ENCODE assay signal across 8 cellular contexts in genomic region chr7:133253522-133253882, GRCh38. TPM values are rescaled to one million over a fixed set of nuclear protein-coding genes. Genes with fewer than 3 reads are reported as not detected.
DNase-seq lines count a peak whose midpoint lies in the region; ATAC-seq lines count a peak whose summit lies in the region.

No MANE protein-coding gene starts in this region.

- intact Hi-C loops in aorta (cut with DNase I) = loop anchor here (5.0 to 10.0 kb wide), 3 partner anchors 111 to 169 kb away; partner anchors contain the start of gene CHCHD3 (in 1 of the 2)

- H3K36me3 ChIP-seq in SJCRH30 (no peaks in the 10 kb centered on the region), duodenal mucosa (ENCODE audit: control insufficient read depth in 1 of 2, insufficient read depth in 2 of 2, low read length in 2 of 2) (no peaks in the 10 kb centered on the region), aorta (ENCODE audit: control insufficient read depth in 1 of 2, insufficient read depth in 2 of 2, low read length in 1 of 2) (no peaks in the 10 kb centered on the region)

- H3K4me1 ChIP-seq in SJCRH30 = 0 out of 2 replicates have a peak, but pooled peaks cover 2% of the 10 kb centered on the region
- peaks cover 0 to 14% of the 10 kb centered on the region in 2 donors for H3K4me1 ChIP-seq in duodenal mucosa (ENCODE audit: control insufficient read depth in 1 of 2, insufficient read depth in 2 of 2, low read length in 2 of 2)
- H3K4me1 ChIP-seq in aorta (ENCODE audit: control insufficient read depth in 1 of 2, insufficient read depth in 2 of 2, low read length in 2 of 2) = no peaks in the 10 kb centered on the region

- ATAC-seq in GM19455 (IDR thresholded peaks at IDR 0.05; ENCODE audit: unreplicated experiment) (peak; percentile 7), aorta (ENCODE audit: low FRiP score) (no peak), HG02840 (IDR thresholded peaks at IDR 0.05; ENCODE audit: low FRiP score, unreplicated experiment) (no peak), GM19023 (IDR thresholded peaks at IDR 0.05; ENCODE audit: unreplicated experiment) (no peak)

- no peaks in the 10 kb centered on the region for H3K27me3 ChIP-seq in SJCRH30
- no peaks in the 10 kb centered on the region for H3K27me3 ChIP-seq in duodenal mucosa (ENCODE audit: control insufficient read depth in 1 of 2, insufficient read depth in 2 of 2, low read length in 2 of 2)
- H3K27me3 ChIP-seq in aorta (ENCODE audit: control insufficient read depth in 1 of 2, insufficient read depth in 2 of 2, low read length in 1 of 2) = no peaks in the 10 kb centered on the region

- H3K9me3 ChIP-seq in SJCRH30 (replicated peaks) (0 out of 2 replicates have a peak, but pooled peaks cover 5% of the 10 kb centered on the region), duodenal mucosa (ENCODE audit: control insufficient read depth in 1 of 2, low read length in 2 of 2) (peaks cover 0 to 5% of the 10 kb centered on the region in 2 donors), aorta (ENCODE audit: control insufficient read depth, low read length) (no peaks in the 10 kb centered on the region)

- in situ Hi-C loops in ACHN (cut with HindIII; ENCODE audit: low pct_ligation_motif_present, low pct_unique_long_range_greater_than_20kb, low sequenced_read_pairs) = no loop called here

- DNase-seq in ACHN (peak; percentile 41), SJCRH30 (peak; percentile 21 to 48), mucosa of gallbladder (ENCODE audit: low spot score) (peak; percentile 10), aorta (no peak)

- WGBS in aorta, 2 donors = 5 to 6% methylated on average over 7 of the region's 7 CpGs

- peak overlapping the region; percentile 75 for H3K4me3 ChIP-seq in SJCRH30
- peak overlapping the region; percentile 82 to 85 for H3K4me3 ChIP-seq in duodenal mucosa (ENCODE audit: low read depth in 1 of 2, low read length in 2 of 2)
- H3K4me3 ChIP-seq in aorta (ENCODE audit: low read length in 2 of 2) = peak overlapping the region; percentile 64 to 93

- H3K9ac ChIP-seq in duodenal mucosa (ENCODE audit: low read depth in 1 of 2, low read length in 2 of 2) = peak overlapping the region; percentile 61 to 92

- H3K27ac ChIP-seq in SJCRH30 (peak overlapping the region; percentile 77), duodenal mucosa (ENCODE audit: low read depth, low read length) (no peak overlapping the region), aorta (ENCODE audit: low read depth in 1 of 2, low read length in 2 of 2) (no peak overlapping the region)

RNA-seq across cellular contexts. Expression of gene EXOC4, which starts 0.6 kb away (rescaled TPM):
- 51.2 and 62.4 TPM in 2 replicates for total RNA-seq in SJCRH30 (2014; rRNA removed; shearing (Covaris generic))
- total RNA-seq in mucosa of gallbladder (71.3 TPM), aorta (100 to 1,000 TPM in 1 of 2 donors, 10 to 100 TPM in 1; 69.5 to 109 TPM)
- polyA plus RNA-seq in aorta = 10 to 100 TPM; 19.9 to 22.2 TPM

Comparison
In these comparisons a context has a peak if more than half of its experiments do, and no peak if none do; other contexts are left out.
1. DNase-seq: peak in ACHN (single experiment), SJCRH30 (2 of 2) and mucosa of gallbladder (single experiment); none in aorta (0 of 2).
2. Peak in every context shown above with its lines, with median percentiles within 50 percentile points of each other: H3K4me3 ChIP-seq.